In genomic region chr3:62097121-62097520, GRCh38 we compare ENCODE assay signal across 14 cellular contexts.
"Had no signal": no experiment of that assay in that cellular context is flagged by ENCODE, and none has a peak within 500 bp of the region (broad histone marks: within the 10 kb centered on the region; RNA-seq: fewer than 3 reads in every experiment).

No MANE protein-coding gene starts in this region.

- DNase-seq: activated CD4-positive, alpha-beta T cell treated with anti-CD3 and anti-CD28 coated beads, Interleukin-2, amount 50 U/mL, for 1 hour; activated CD4-positive, CD25-positive, alpha-beta regulatory T cell; activated naive CD4-positive, alpha-beta T cell treated with anti-CD3 and anti-CD28 coated beads for 36 hours; activated T-cell treated with anti-CD3 and anti-CD28 coated beads for 4 hours; cortex of kidney; effector CD8-positive, alpha-beta T cell; islet precursor cell; left lung; mesenchymal stem cell; substantia nigra; T-helper 17 cell had no signal

- H3K4me3 ChIP-seq: body of pancreas, left lung had no signal

- H3K36me3 ChIP-seq: left lung had no signal

- H3K27ac ChIP-seq: body of pancreas, left lung had no signal

- ATAC-seq: activated T-helper 17 cell treated with anti-CD3 and anti-CD28 coated beads, Interleukin-2, amount 50 U/mL, for 72 hours; body of pancreas; left lung; stimulated activated memory B cell treated with anti-CD40 and anti-IgM and Interleukin-4, amounts not matched to agents 10 μg/mL and 1 μg/mL and 100 μg/mL, for 72 hours; T-helper 17 cell had no signal

- H3K27me3 ChIP-seq: body of pancreas, left lung had no signal

- H3K9me3 ChIP-seq: body of pancreas, left lung had no signal

- H3K4me1 ChIP-seq: body of pancreas, left lung had no signal
